In genomic region chr20:24406761-24407550, GRCh38 we compare ENCODE assay signal across 1 cellular context.
TF ChIP-seq lines count a peak whose summit lies in the region.

No MANE protein-coding gene starts in this region.

TF ChIP-seq in HepG2, 621 proteins besides CTCF, POLR2A, EP300 and RAD21 (continued from another document):
- TF ChIP-seq KIAA2018 (CRISPR knock-in tag; IDR thresholded peaks at IDR 0.05; ENCODE audit: borderline replicate concordance) (no peak), FOSL2 (CRISPR knock-in tag; IDR thresholded peaks at IDR 0.05) (peak; percentile 20; the same call in 1 of the 2 replicates), ZSCAN5A (CRISPR knock-in tag; IDR thresholded peaks at IDR 0.05; ENCODE audit: borderline replicate concordance) (no peak), HNF4G (IDR thresholded peaks at IDR 0.05; ENCODE audit: borderline replicate concordance, low read depth, low read length) (no peak), HNF4G (CRISPR knock-in tag; IDR thresholded peaks at IDR 0.05; ENCODE audit: borderline replicate concordance, low read depth) (no peak), RFX3 (CRISPR knock-in tag; IDR thresholded peaks at IDR 0.05) (no peak), GATAD1 (CRISPR knock-in tag; IDR thresholded peaks at IDR 0.05) (no peak), ZZZ3 (CRISPR knock-in tag; IDR thresholded peaks at IDR 0.05; ENCODE audit: borderline replicate concordance) (no peak), ZBTB1 (CRISPR knock-in tag; IDR thresholded peaks at IDR 0.05; ENCODE audit: borderline replicate concordance) (no peak), GABPA (IDR thresholded peaks at IDR 0.05; ENCODE audit: low read depth, low read length) (no peak), GABPA (CRISPR knock-in tag; IDR thresholded peaks at IDR 0.05; ENCODE audit: low read depth) (peak; percentile 46; the same call in 1 of the 2 replicates)
- TF ChIP-seq, protein P1, sequence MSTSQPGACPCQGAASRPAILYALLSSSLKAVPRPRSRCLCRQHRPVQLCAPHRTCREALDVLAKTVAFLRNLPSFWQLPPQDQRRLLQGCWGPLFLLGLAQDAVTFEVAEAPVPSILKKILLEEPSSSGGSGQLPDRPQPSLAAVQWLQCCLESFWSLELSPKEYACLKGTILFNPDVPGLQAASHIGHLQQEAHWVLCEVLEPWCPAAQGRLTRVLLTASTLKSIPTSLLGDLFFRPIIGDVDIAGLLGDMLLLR (CRISPR knock-in tag; IDR thresholded peaks at IDR 0.05): no peak
TF ChIP-seq in HepG2: peak in this region for 3.
